8 cellular contexts compared by ENCODE assay signal in the genomic region with DNA sequence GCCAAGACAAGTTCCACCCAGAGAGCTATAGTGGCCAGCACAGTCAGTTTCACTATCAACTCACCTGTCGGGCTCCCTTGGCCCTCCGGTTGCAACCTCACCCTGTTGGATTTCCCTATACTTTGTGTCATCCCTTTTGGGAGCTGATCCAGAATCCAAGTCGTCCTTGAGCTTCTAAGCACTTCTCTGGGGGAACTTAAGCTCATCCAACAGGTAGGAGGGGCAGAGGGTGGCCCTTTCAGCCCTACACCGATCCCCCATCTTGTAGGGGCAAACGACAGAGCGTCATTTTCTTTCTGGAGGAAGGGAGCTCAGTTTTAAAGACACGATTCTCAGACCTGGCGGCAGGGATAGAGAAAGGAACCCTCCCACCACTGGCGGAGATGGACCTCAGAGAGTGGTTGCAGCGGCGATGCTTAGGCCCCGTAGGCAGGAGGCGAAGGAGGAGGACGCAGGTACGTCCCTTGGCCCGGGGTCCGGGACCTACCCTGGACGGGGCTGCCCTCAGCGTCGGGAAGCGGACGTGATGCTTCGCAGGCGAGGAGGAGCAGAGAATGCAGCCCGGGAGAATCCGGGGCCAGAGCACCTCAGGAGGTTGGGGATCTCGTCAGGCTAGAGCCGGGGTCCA. TPM values are rescaled to one million over a fixed set of nuclear protein-coding genes. Genes with fewer than 3 reads are reported as not detected.
DNase-seq lines count a peak whose midpoint lies in the region; ATAC-seq, FAIRE-seq and TF ChIP-seq lines count a peak whose summit lies in the region.

No MANE protein-coding gene starts in this region.

- H3K9me3 Mint-ChIP-seq in T-cell (no peaks in the 10 kb centered on the region), natural killer cell (peaks cover 0 to 5% of the 10 kb centered on the region in 2 donors)

- POLR2A ChIA-PET in T-cell (lab: Charles Lee): interaction anchor here (0.5 to 1.2 kb wide), 7 partner anchors 18 to 82 kb away, joined by 3 to 5 read pairs (median 4); a partner anchor contains a TSS

- CTCF ChIA-PET in T-cell (lab: Charles Lee): interaction anchor here (0.5 to 1.5 kb wide), 5 partner anchors 17 to 122 kb away, joined by 4 to 8 read pairs (median 6); a partner anchor contains a TSS

- H3K27me3 Mint-ChIP-seq in T-cell (no peaks in the 10 kb centered on the region), natural killer cell (ENCODE audit: low read depth in 2 of 2) (peaks cover 0 to 5% of the 10 kb centered on the region in 2 donors)

- no peak for TF ChIP-seq CTCF in natural killer cell (IDR thresholded peaks at IDR 0.05)

- DNase-seq in activated naive CD4-positive, alpha-beta T cell treated with Interleukin-2 at 50 U/mL for 16 hours: peak; percentile 5
- DNase-seq in activated naive CD4-positive, alpha-beta T cell treated with anti-CD3 and anti-CD28 coated beads, Interleukin-2, amount 50 U/mL, for 16 hours: no peak
- peak in 22 of 34 experiments; percentile 2 to 42 (median 18) for DNase-seq in T-cell
- peak; percentile 62 to 81 for DNase-seq in erythroblast (lab: John Stamatoyannopoulos, UW)
- no peak for DNase-seq in natural killer cell
- no peak for DNase-seq in frontal cortex (ENCODE audit: low spot score in 2 of 2)
- no peak for DNase-seq in NCI-H226

- intact Hi-C loops in natural killer cell (cut with micrococcal nuclease): loop anchor here (1.0 to 5.0 kb wide), 2 partner anchors 16 to 49 kb away; a partner anchor contains a TSS

- H3K4me1 Mint-ChIP-seq in T-cell (peaks cover 36 to 42% (median 38%) of the 10 kb centered on the region in 3 donors), natural killer cell (peaks cover 28 to 34% of the 10 kb centered on the region in 2 donors)

- peaks cover 3% of the 10 kb centered on the region for H3K36me3 Mint-ChIP-seq in T-cell
- no peaks in the 10 kb centered on the region for H3K36me3 Mint-ChIP-seq in natural killer cell

- no peak for TF ChIP-seq POLR2A in erythroblast (IDR thresholded peaks at IDR 0.05; ENCODE audit: low read length)

- no peak for FAIRE-seq in frontal cortex (lab: Jason Lieb, UNC)

- ATAC-seq in HG03045 (IDR thresholded peaks at IDR 0.05; ENCODE audit: unreplicated experiment) (peak; percentile 36), T-cell (replicated peaks in 1 of 4) (peak in 3 of 4 experiments; percentile 26 to 41 (median 35)), natural killer cell (peak; percentile 20 to 43 (median 22))

- H3K4me3 Mint-ChIP-seq in T-cell (peak overlapping the region; percentile 96 to 98 (median 97)), natural killer cell (peak overlapping the region; percentile 97)

- H3K27ac Mint-ChIP-seq in T-cell (peak overlapping the region; percentile 96 to 97), natural killer cell (peak overlapping the region; percentile 92 to 99)

RNA-seq across cellular contexts. Expression of a gene that starts 0.5 kb away (rescaled TPM):
- 10 to 100 TPM; 38.4 to 50.6 (median 40.2) TPM for total RNA-seq in T-cell
- total RNA-seq in natural killer cell: 10 to 100 TPM; 35.0 to 37.4 (median 35.2) TPM
- 20.4 TPM for total RNA-seq in frontal cortex

RNA-seq across cellular contexts. Expression of a gene that starts 15.8 kb away (rescaled TPM):
- total RNA-seq in T-cell: 10 to 100 TPM; 27.6 to 34.3 (median 31.8) TPM
- 10 to 100 TPM; 31.5 to 34.5 (median 33.7) TPM for total RNA-seq in natural killer cell
- total RNA-seq in frontal cortex: 6.5 TPM

RNA-seq across cellular contexts. Expression of a gene that starts 47.1 kb away (rescaled TPM):
- total RNA-seq in T-cell (10 to 100 TPM; 11.3 to 31.1 (median 25.1) TPM), natural killer cell (10 to 100 TPM in 1 of 3 donors, 1 to 10 TPM in 2; 6.7 to 12.5 (median 8.3) TPM), frontal cortex (21.6 TPM)

RNA-seq across cellular contexts. Expression of a gene that starts 47.3 kb away (rescaled TPM):
- total RNA-seq in T-cell (10 to 100 TPM; 22.6 to 32.9 (median 31.4) TPM), natural killer cell (10 to 100 TPM; 26.1 to 37.1 (median 28.6) TPM), frontal cortex (1.2 TPM)

RNA-seq across cellular contexts. Expression of a gene that starts 58.4 kb away (rescaled TPM):
- 10 to 100 TPM; 43.7 to 89.4 (median 82.6) TPM for total RNA-seq in T-cell
- 10 to 100 TPM; 35.8 to 49.2 (median 40.1) TPM for total RNA-seq in natural killer cell
- total RNA-seq in frontal cortex: 10.2 TPM

Comparison
In these comparisons a context has a peak if more than half of its experiments do, and no peak if none do; other contexts are left out.
1. DNase-seq: peak in activated naive CD4-positive, alpha-beta T cell treated with Interleukin-2 at 50 U/mL for 16 hours (single experiment), T-cell (22 of 34) and erythroblast (2 of 2); none in activated naive CD4-positive, alpha-beta T cell treated with anti-CD3 and anti-CD28 coated beads, Interleukin-2, amount 50 U/mL, for 16 hours (single experiment), natural killer cell (single experiment), frontal cortex (0 of 2) and NCI-H226 (single experiment).
2. Peak in every context shown above with its lines, with median percentiles within 50 percentile points of each other: ATAC-seq.